ENCODE assay signal across 8 cellular contexts in genomic region chrX:155048997-155049619, GRCh38. TPM values are rescaled to one million over a fixed set of nuclear protein-coding genes. Genes with fewer than 3 reads are reported as not detected.
DNase-seq lines count a peak whose midpoint lies in the region; ATAC-seq, FAIRE-seq and TF ChIP-seq lines count a peak whose summit lies in the region.

No MANE protein-coding gene starts in this region.

- H2AFZ ChIP-seq in K562 (ENCODE audit: low read depth, low read length) = 0 out of 2 replicates have a peak overlapping the region, but pooled peaks have one; percentile 2

- CTCF ChIA-PET in CD8-positive, alpha-beta T cell (lab: Charles Lee) = interaction anchor here (0.6 to 2.2 kb wide), 5 partner anchors 8 to 70 kb away, joined by 3 to 9 read pairs (median 4); no protein-coding TSS in a partner anchor
- CTCF ChIA-PET in K562 (lab: Yijun Ruan, JAX; ENCODE audit: low intra/inter-chr PET ratio) = interaction anchor here (0.9 kb wide), 1 partner anchor 62 kb away, joined by 3 read pairs; no protein-coding TSS in a partner anchor

- no peak overlapping the region for H3K4me3 ChIP-seq in CD8-positive, alpha-beta T cell (ENCODE audit: low read depth, low read length)
- H3K4me3 ChIP-seq in K562 = no peak overlapping the region
- no peak overlapping the region for H3K4me3 ChIP-seq in kidney epithelial cell (ENCODE audit: low read depth, low read length)

- intact Hi-C loops in CD8-positive, alpha-beta T cell (cut with DNase I, micrococcal nuclease) = loop anchor here in 1 of 2 experiments (2.0 kb wide), 1 partner anchor 20 kb away; no protein-coding TSS in a partner anchor
- intact Hi-C loops in K562 (cut with micrococcal nuclease) = no loop called here

- no peak for TF ChIP-seq EP300 in K562 (IDR thresholded peaks at IDR 0.05; ENCODE audit: low read length)

- ATAC-seq in CD8-positive, alpha-beta T cell = peak; percentile 68
- ATAC-seq in K562 (peak; percentile 95), HG03457 (IDR thresholded peaks at IDR 0.05; ENCODE audit: unreplicated experiment) (no peak)
- ATAC-seq in stimulated activated naive CD8-positive, alpha-beta T cell treated with anti-CD3 and anti-CD28 coated beads, Interleukin-15, amount 100 ng/mL, for 72 hours = peak; percentile 60

- H3K9ac ChIP-seq in K562 (ENCODE audit: insufficient read depth in 1 of 2, low read depth in 2 of 2, low read length in 2 of 2) = no peak overlapping the region

- no peak overlapping the region for H3K27ac ChIP-seq in CD8-positive, alpha-beta T cell (ENCODE audit: low read depth, low read length)
- H3K27ac ChIP-seq in K562 (ENCODE audit: extremely low read depth, low read depth, low read length) = no peak overlapping the region

- no peaks in the 10 kb centered on the region for H3K9me3 Mint-ChIP-seq in CD8-positive, alpha-beta T cell
- no peaks in the 10 kb centered on the region for H3K9me3 Mint-ChIP-seq in stimulated activated naive CD8-positive, alpha-beta T cell treated with anti-CD3 and anti-CD28 coated beads, Interleukin-15, amount 100 ng/mL, for 72 hours

- DNase-seq in CD8-positive, alpha-beta T cell = peak in 6 of 7 experiments; percentile 12 to 55 (median 47)
- DNase-seq in HCEC 1CT (peak; percentile 46), SK-N-DZ (ENCODE audit: low spot score) (peak; percentile 24), K562 (ENCODE audit: extremely low read depth in 1 of 4, low spot score in 3 of 4) (peak; percentile 21 to 80 (median 42)), kidney epithelial cell (ENCODE audit: low read depth) (no peak), frontal cortex (ENCODE audit: low spot score in 2 of 2) (no peak)
- DNase-seq in stimulated activated naive CD8-positive, alpha-beta T cell treated with anti-CD3 and anti-CD28 coated beads, Interleukin-15, amount 100 ng/mL, for 72 hours = peak; percentile 29 to 33

- no peaks in the 10 kb centered on the region for H3K9me3 ChIP-seq in CD8-positive, alpha-beta T cell (ENCODE audit: low read length)
- H3K9me3 ChIP-seq in K562 (replicated peaks; ENCODE audit: control insufficient read depth, insufficient read depth, low read depth, low read length) = no peaks in the 10 kb centered on the region

- H3K9me1 ChIP-seq in K562 (ENCODE audit: control insufficient read depth, insufficient read depth, low read length) = no peaks in the 10 kb centered on the region

- H3K27me3 ChIP-seq in CD8-positive, alpha-beta T cell (ENCODE audit: insufficient read depth, low read length) = no peaks in the 10 kb centered on the region
- H3K27me3 ChIP-seq in K562 (ENCODE audit: control insufficient read depth in 2 of 2, insufficient read depth in 2 of 2, low read length in 2 of 2) = no peaks in the 10 kb centered on the region
- H3K27me3 ChIP-seq in kidney epithelial cell (ENCODE audit: control insufficient read depth, insufficient read depth, low read length) = no peaks in the 10 kb centered on the region

- H3K4me1 Mint-ChIP-seq in CD8-positive, alpha-beta T cell (ENCODE audit: low read depth) = peaks cover 31% of the 10 kb centered on the region
- peaks cover 47% of the 10 kb centered on the region for H3K4me1 Mint-ChIP-seq in stimulated activated naive CD8-positive, alpha-beta T cell treated with anti-CD3 and anti-CD28 coated beads, Interleukin-15, amount 100 ng/mL, for 72 hours

- peak; percentile 21 to 50; a peak in 3 of 4 replicates for TF ChIP-seq RAD21 in K562 (CRISPR knock-in tag; conservative IDR thresholded peaks at IDR 0.05 in 1 of 2, IDR thresholded peaks at IDR 0.05 in 1 of 2)

- H3K27me3 Mint-ChIP-seq in CD8-positive, alpha-beta T cell (ENCODE audit: low read depth) = no peaks in the 10 kb centered on the region
- H3K27me3 Mint-ChIP-seq in stimulated activated naive CD8-positive, alpha-beta T cell treated with anti-CD3 and anti-CD28 coated beads, Interleukin-15, amount 100 ng/mL, for 72 hours = no peaks in the 10 kb centered on the region

- H3K27ac Mint-ChIP-seq in CD8-positive, alpha-beta T cell = peak overlapping the region; percentile 55
- H3K27ac Mint-ChIP-seq in stimulated activated naive CD8-positive, alpha-beta T cell treated with anti-CD3 and anti-CD28 coated beads, Interleukin-15, amount 100 ng/mL, for 72 hours = peak overlapping the region in 1 of 2 donors; percentile 32

- in situ Hi-C loops in K562 (cut with MboI) = no loop called here

- 34% methylated on average over 8 of the region's 9 CpGs for WGBS in K562 (ENCODE audit: insufficient coverage, low coverage, missing lambda C conversion rate)

- POLR2A ChIA-PET in CD8-positive, alpha-beta T cell (lab: Charles Lee) = interaction anchor here (0.6 to 1.5 kb wide), 2 partner anchors 22 to 131 kb away, joined by 3 to 7 read pairs; partner anchors contain the start of gene FUNDC2
- POLR2A ChIA-PET in K562 (lab: Yijun Ruan, JAX) = interaction anchor here (1.4 kb wide), 1 partner anchor 23 kb away, joined by 3 read pairs; the partner anchor contains the start of gene BRCC3

- peak; percentile 85 for FAIRE-seq in K562 (lab: Jason Lieb, UNC)
- no peak for FAIRE-seq in frontal cortex (lab: Jason Lieb, UNC)

- peaks cover 60% of the 10 kb centered on the region for H3K36me3 Mint-ChIP-seq in CD8-positive, alpha-beta T cell

- no TSS peak for BruUV-seq in K562 (replicated peaks; lab: Mats Ljungman, UMichigan)

- TF ChIP-seq CTCF in CD8-positive, alpha-beta T cell (IDR thresholded peaks at IDR 0.05) = peak; percentile 50
- TF ChIP-seq CTCF in K562 (IDR thresholded peaks at IDR 0.05 in 2 of 3, conservative IDR thresholded peaks at IDR 0.05 in 1 of 3; ENCODE audit: insufficient read depth in 2 of 3, low read depth in 1 of 3, low read length in 3 of 3) (peak; percentile 75 to 87 (median 79)), kidney epithelial cell (IDR thresholded peaks at IDR 0.05; ENCODE audit: insufficient read depth, low read length, poor library complexity, severe bottlenecking) (peak; percentile 65)

- no peak overlapping the region for H3K4me3 Mint-ChIP-seq in CD8-positive, alpha-beta T cell
- no peak overlapping the region for H3K4me3 Mint-ChIP-seq in stimulated activated naive CD8-positive, alpha-beta T cell treated with anti-CD3 and anti-CD28 coated beads, Interleukin-15, amount 100 ng/mL, for 72 hours

- 0 out of 2 replicates have a peak, but pooled peaks cover 3% of the 10 kb centered on the region for H4K20me1 ChIP-seq in K562 (replicated peaks; ENCODE audit: control insufficient read depth, insufficient read depth, low read length)

- no peak overlapping the region for H3K4me2 ChIP-seq in K562 (ENCODE audit: insufficient read depth, low read length)

- H3K4me1 ChIP-seq in CD8-positive, alpha-beta T cell (ENCODE audit: insufficient read depth, low read length) = no peaks in the 10 kb centered on the region
- H3K4me1 ChIP-seq in K562 (replicated peaks in 1 of 2; ENCODE audit: control insufficient read depth in 2 of 2, insufficient read depth in 2 of 2, low read length in 2 of 2) = peaks cover 0 to 12% of the 10 kb centered on the region in 2 experiments; a peak in 2 of 5 replicates

- peaks cover 3% of the 10 kb centered on the region for H3K36me3 ChIP-seq in CD8-positive, alpha-beta T cell (ENCODE audit: insufficient read depth, low read length)
- peaks cover 31% of the 10 kb centered on the region; the same call in 2 of the 3 replicates for H3K36me3 ChIP-seq in K562 (ENCODE audit: control insufficient read depth, insufficient read depth, low read length)
- H3K36me3 ChIP-seq in kidney epithelial cell (ENCODE audit: control insufficient read depth, insufficient read depth, low read length) = no peaks in the 10 kb centered on the region

- peaks cover 18% of the 10 kb centered on the region; the same call in 2 of the 3 replicates for H3K79me2 ChIP-seq in K562 (ENCODE audit: control insufficient read depth, insufficient read depth, low read length)

- no peak for TF ChIP-seq POLR2A in K562 (conservative IDR thresholded peaks at IDR 0.05)

RNA-seq across cellular contexts. Expression of gene CMC4, which starts 21.8 kb away (rescaled TPM):
- total RNA-seq in CD8-positive, alpha-beta T cell = 1 to 10 TPM; 5.0 to 5.2 TPM
- 15.2 and 15.7 TPM in 2 replicates for polyA plus RNA-seq in SK-N-DZ (2014; cell fraction: cytosol; rRNA removed)
- 14.2 and 14.7 TPM in 2 replicates for polyA plus RNA-seq in SK-N-DZ (2014; cell fraction: nucleus; rRNA removed)
- total RNA-seq in K562 (2011; cell fraction: chromatin; rRNA removed; ENCODE audit: low replicate concordance) = 2.8 and 13.6 TPM in 2 replicates
- total RNA-seq in K562 (2011; cell fraction: nucleolus; rRNA removed) = 1.7 and 2.2 TPM in 2 replicates
- total RNA-seq in K562 (2011; cell fraction: nucleoplasm; rRNA removed) = 3.4 and 4.4 TPM in 2 replicates
- total RNA-seq in K562 (2014; rRNA removed) = 10.4 and 12.2 TPM in 2 replicates
- 8.0 and 9.1 TPM in 2 replicates for total RNA-seq in K562 (2014; rRNA removed; fragmentation: Illumina TruSeq; extraction: Trizol)
- total RNA-seq in K562 (2015; rRNA removed; fragmentation: Illumina TruSeq; extraction: Trizol) = 8.2 and 10.2 TPM in 2 replicates
- total RNA-seq in K562 (2021) = 5.3 and 5.4 TPM in 2 replicates
- 14.6 and 16.2 TPM in 2 replicates for polyA plus RNA-seq in K562 (2011; rRNA removed)
- polyA plus RNA-seq in K562 (2011; cell fraction: cytosol; rRNA removed) = 12.0 and 13.5 TPM in 2 replicates
- 11.0 and 15.3 TPM in 2 replicates for polyA plus RNA-seq in K562 (2011; cell fraction: nucleus; rRNA removed)
- 9.8 and 12.7 TPM in 2 replicates for polyA plus RNA-seq in K562 (2012)
- polyA plus RNA-seq in K562 (2014; fragmentation: Illumina TruSeq; extraction: Trizol) = 12.4 and 13.8 TPM in 2 replicates
- polyA plus RNA-seq in K562 (2014; fragmentation: Nextera tagmentation; extraction: Ambion mirVana) = 1 to 10 TPM; 3.5 to 6.3 TPM
- 16.9 and 19.8 TPM in 2 replicates for polyA plus RNA-seq in K562 (2014; rRNA removed)
- polyA minus RNA-seq in K562 (2011; rRNA and poly(A)+ RNA removed) = 4.2 and 6.3 TPM in 2 replicates
- 1.7 TPM in 1 of 2 replicates, not detected in the other for polyA minus RNA-seq in K562 (2011; cell fraction: cytosol; rRNA and poly(A)+ RNA removed)
- 1.9 and 5.8 TPM in 2 replicates for polyA minus RNA-seq in K562 (2011; cell fraction: nucleus; rRNA and poly(A)+ RNA removed)
- total RNA-seq in kidney epithelial cell = 10.5 and 12.2 TPM in 2 replicates
- 3.3 TPM for total RNA-seq in frontal cortex

RNA-seq across cellular contexts. Expression of gene MTCP1, which starts 21.8 kb away (rescaled TPM):
- total RNA-seq in CD8-positive, alpha-beta T cell = 10 to 100 TPM; 16.9 to 19.0 TPM
- polyA plus RNA-seq in SK-N-DZ (2014; cell fraction: cytosol; rRNA removed) = 2.6 and 3.5 TPM in 2 replicates
- 9.6 and 10.2 TPM in 2 replicates for polyA plus RNA-seq in SK-N-DZ (2014; cell fraction: nucleus; rRNA removed)
- total RNA-seq in K562 (2011; cell fraction: chromatin; rRNA removed; ENCODE audit: low replicate concordance) = 6.2 and 9.6 TPM in 2 replicates
- 6.0 and 8.0 TPM in 2 replicates for total RNA-seq in K562 (2011; cell fraction: nucleolus; rRNA removed)
- total RNA-seq in K562 (2011; cell fraction: nucleoplasm; rRNA removed) = 9.2 and 16.0 TPM in 2 replicates
- 19.1 and 28.0 TPM in 2 replicates for total RNA-seq in K562 (2014; rRNA removed)
- 24.2 and 27.1 TPM in 2 replicates for total RNA-seq in K562 (2014; rRNA removed; fragmentation: Illumina TruSeq; extraction: Trizol)
- total RNA-seq in K562 (2015; rRNA removed; fragmentation: Illumina TruSeq; extraction: Trizol) = 17.0 and 20.8 TPM in 2 replicates
- 22.9 and 27.6 TPM in 2 replicates for total RNA-seq in K562 (2021)
- 18.5 and 27.6 TPM in 2 replicates for polyA plus RNA-seq in K562 (2011; rRNA removed)
- polyA plus RNA-seq in K562 (2011; cell fraction: cytosol; rRNA removed) = 3.2 and 6.2 TPM in 2 replicates
- polyA plus RNA-seq in K562 (2011; cell fraction: nucleus; rRNA removed) = 28.8 and 30.6 TPM in 2 replicates
- 23.5 and 33.1 TPM in 2 replicates for polyA plus RNA-seq in K562 (2012)
- 16.0 and 20.0 TPM in 2 replicates for polyA plus RNA-seq in K562 (2014; fragmentation: Illumina TruSeq; extraction: Trizol)
- polyA plus RNA-seq in K562 (2014; fragmentation: Nextera tagmentation; extraction: Ambion mirVana) = 10 to 100 TPM; 12.7 to 20.9 TPM
- 18.5 and 25.0 TPM in 2 replicates for polyA plus RNA-seq in K562 (2014; rRNA removed)
- 8.8 and 15.1 TPM in 2 replicates for polyA minus RNA-seq in K562 (2011; rRNA and poly(A)+ RNA removed)
- polyA minus RNA-seq in K562 (2011; cell fraction: cytosol; rRNA and poly(A)+ RNA removed) = 5.2 and 10.8 TPM in 2 replicates
- 6.9 and 8.2 TPM in 2 replicates for polyA minus RNA-seq in K562 (2011; cell fraction: nucleus; rRNA and poly(A)+ RNA removed)
- total RNA-seq in kidney epithelial cell = 0.27 and 1.1 TPM in 2 replicates
- 10.2 TPM for total RNA-seq in frontal cortex

RNA-seq across cellular contexts. Expression of gene BRCC3, which starts 22.2 kb away (rescaled TPM):
- total RNA-seq in CD8-positive, alpha-beta T cell = 1 to 10 TPM; 8.9 to 9.6 TPM
- polyA plus RNA-seq in SK-N-DZ (2014; cell fraction: cytosol; rRNA removed) = 10.0 and 11.2 TPM in 2 replicates
- polyA plus RNA-seq in SK-N-DZ (2014; cell fraction: nucleus; rRNA removed) = 11.1 and 19.1 TPM in 2 replicates
- 18.6 and 34.1 TPM in 2 replicates for total RNA-seq in K562 (2011; cell fraction: chromatin; rRNA removed; ENCODE audit: low replicate concordance)
- total RNA-seq in K562 (2011; cell fraction: nucleolus; rRNA removed) = 11.5 and 15.3 TPM in 2 replicates
- total RNA-seq in K562 (2011; cell fraction: nucleoplasm; rRNA removed) = 17.7 and 18.2 TPM in 2 replicates
- total RNA-seq in K562 (2014; rRNA removed) = 9.6 and 14.2 TPM in 2 replicates
- total RNA-seq in K562 (2014; rRNA removed; fragmentation: Illumina TruSeq; extraction: Trizol) = 24.9 and 26.1 TPM in 2 replicates
- 24.9 and 26.7 TPM in 2 replicates for total RNA-seq in K562 (2015; rRNA removed; fragmentation: Illumina TruSeq; extraction: Trizol)
- 20.9 and 21.5 TPM in 2 replicates for total RNA-seq in K562 (2021)
- polyA plus RNA-seq in K562 (2011; rRNA removed) = 30.2 and 42.9 TPM in 2 replicates
- 17.1 and 20.2 TPM in 2 replicates for polyA plus RNA-seq in K562 (2011; cell fraction: cytosol; rRNA removed)
- polyA plus RNA-seq in K562 (2011; cell fraction: nucleus; rRNA removed) = 24.6 and 43.7 TPM in 2 replicates
- polyA plus RNA-seq in K562 (2012) = 16.2 and 27.1 TPM in 2 replicates
- polyA plus RNA-seq in K562 (2014; fragmentation: Illumina TruSeq; extraction: Trizol) = 25.1 and 33.5 TPM in 2 replicates
- polyA plus RNA-seq in K562 (2014; fragmentation: Nextera tagmentation; extraction: Ambion mirVana) = 10 to 100 TPM; 31.2 to 44.8 TPM
- 20.2 and 23.3 TPM in 2 replicates for polyA plus RNA-seq in K562 (2014; rRNA removed)
- polyA minus RNA-seq in K562 (2011; rRNA and poly(A)+ RNA removed) = 37.2 and 41.2 TPM in 2 replicates
- 10.4 and 15.8 TPM in 2 replicates for polyA minus RNA-seq in K562 (2011; cell fraction: cytosol; rRNA and poly(A)+ RNA removed)
- 18.8 and 20.1 TPM in 2 replicates for polyA minus RNA-seq in K562 (2011; cell fraction: nucleus; rRNA and poly(A)+ RNA removed)
- 10.8 and 11.8 TPM in 2 replicates for total RNA-seq in kidney epithelial cell
- 18.3 TPM for total RNA-seq in frontal cortex

RNA-seq across cellular contexts. Expression of gene FUNDC2, which starts 22.5 kb away (rescaled TPM):
- 10 to 100 TPM; 46.5 to 50.8 TPM for total RNA-seq in CD8-positive, alpha-beta T cell
- 113 and 129 TPM in 2 replicates for polyA plus RNA-seq in SK-N-DZ (2014; cell fraction: cytosol; rRNA removed)
- polyA plus RNA-seq in SK-N-DZ (2014; cell fraction: nucleus; rRNA removed) = 61.0 and 69.9 TPM in 2 replicates
- 19.4 and 29.9 TPM in 2 replicates for total RNA-seq in K562 (2011; cell fraction: chromatin; rRNA removed; ENCODE audit: low replicate concordance)
- total RNA-seq in K562 (2011; cell fraction: nucleolus; rRNA removed) = 10.5 and 15.9 TPM in 2 replicates
- total RNA-seq in K562 (2011; cell fraction: nucleoplasm; rRNA removed) = 31.0 and 39.1 TPM in 2 replicates
- total RNA-seq in K562 (2014; rRNA removed) = 50.3 and 50.6 TPM in 2 replicates
- total RNA-seq in K562 (2014; rRNA removed; fragmentation: Illumina TruSeq; extraction: Trizol) = 123 and 140 TPM in 2 replicates
- total RNA-seq in K562 (2015; rRNA removed; fragmentation: Illumina TruSeq; extraction: Trizol) = 90.4 and 98.8 TPM in 2 replicates
- total RNA-seq in K562 (2021) = 90.2 and 91.2 TPM in 2 replicates
- polyA plus RNA-seq in K562 (2011; rRNA removed) = 235 and 257 TPM in 2 replicates
- 140 and 220 TPM in 2 replicates for polyA plus RNA-seq in K562 (2011; cell fraction: cytosol; rRNA removed)
- polyA plus RNA-seq in K562 (2011; cell fraction: nucleus; rRNA removed) = 60.3 and 105 TPM in 2 replicates
- 96.4 and 113 TPM in 2 replicates for polyA plus RNA-seq in K562 (2012)
- 143 and 170 TPM in 2 replicates for polyA plus RNA-seq in K562 (2014; fragmentation: Illumina TruSeq; extraction: Trizol)
- 100 to 1,000 TPM; 146 to 185 TPM for polyA plus RNA-seq in K562 (2014; fragmentation: Nextera tagmentation; extraction: Ambion mirVana)
- 99.2 and 105 TPM in 2 replicates for polyA plus RNA-seq in K562 (2014; rRNA removed)
- polyA minus RNA-seq in K562 (2011; rRNA and poly(A)+ RNA removed) = 76.3 and 89.3 TPM in 2 replicates
- polyA minus RNA-seq in K562 (2011; cell fraction: cytosol; rRNA and poly(A)+ RNA removed) = 22.1 and 31.3 TPM in 2 replicates
- 14.8 and 25.5 TPM in 2 replicates for polyA minus RNA-seq in K562 (2011; cell fraction: nucleus; rRNA and poly(A)+ RNA removed)
- total RNA-seq in kidney epithelial cell = 29.9 and 43.7 TPM in 2 replicates
- total RNA-seq in frontal cortex = 28.9 TPM

RNA-seq across cellular contexts. Expression of gene F8, which starts 26.6 kb away (rescaled TPM):
- total RNA-seq in CD8-positive, alpha-beta T cell = 1 to 10 TPM; 1.0 to 1.1 TPM
- polyA plus RNA-seq in SK-N-DZ (2014; cell fraction: cytosol; rRNA removed) = 0.20 and 0.42 TPM in 2 replicates
- 0.07 and 0.88 TPM in 2 replicates for polyA plus RNA-seq in SK-N-DZ (2014; cell fraction: nucleus; rRNA removed)
- total RNA-seq in K562 (2011; cell fraction: chromatin; rRNA removed; ENCODE audit: low replicate concordance) = 1.9 and 2.1 TPM in 2 replicates
- 0.33 and 0.66 TPM in 2 replicates for total RNA-seq in K562 (2011; cell fraction: nucleolus; rRNA removed)
- 0.95 and 2.0 TPM in 2 replicates for total RNA-seq in K562 (2011; cell fraction: nucleoplasm; rRNA removed)
- total RNA-seq in K562 (2014; rRNA removed) = 0.59 and 1.3 TPM in 2 replicates
- total RNA-seq in K562 (2014; rRNA removed; fragmentation: Illumina TruSeq; extraction: Trizol) = 0.91 and 0.93 TPM in 2 replicates
- total RNA-seq in K562 (2015; rRNA removed; fragmentation: Illumina TruSeq; extraction: Trizol) = 1.7 and 2.2 TPM in 2 replicates
- total RNA-seq in K562 (2021) = 1.2 and 1.8 TPM in 2 replicates
- polyA plus RNA-seq in K562 (2011; rRNA removed) = 3.8 and 6.4 TPM in 2 replicates
- 1.4 and 2.9 TPM in 2 replicates for polyA plus RNA-seq in K562 (2011; cell fraction: cytosol; rRNA removed)
- 2.5 and 4.6 TPM in 2 replicates for polyA plus RNA-seq in K562 (2011; cell fraction: nucleus; rRNA removed)
- polyA plus RNA-seq in K562 (2012) = 2.8 and 5.7 TPM in 2 replicates
- polyA plus RNA-seq in K562 (2014; fragmentation: Illumina TruSeq; extraction: Trizol) = 0.78 and 0.95 TPM in 2 replicates
- polyA plus RNA-seq in K562 (2014; fragmentation: Nextera tagmentation; extraction: Ambion mirVana) = under 1 TPM; 0.80 to 0.91 TPM
- 0.12 and 0.41 TPM in 2 replicates for polyA plus RNA-seq in K562 (2014; rRNA removed)
- polyA minus RNA-seq in K562 (2011; rRNA and poly(A)+ RNA removed) = 4.3 and 17.2 TPM in 2 replicates
- 1.7 and 4.0 TPM in 2 replicates for polyA minus RNA-seq in K562 (2011; cell fraction: cytosol; rRNA and poly(A)+ RNA removed)
- 0.94 and 6.9 TPM in 2 replicates for polyA minus RNA-seq in K562 (2011; cell fraction: nucleus; rRNA and poly(A)+ RNA removed)
- total RNA-seq in kidney epithelial cell = 3.1 and 3.3 TPM in 2 replicates
- 6.1 TPM for total RNA-seq in frontal cortex

Comparison
In these comparisons a context has a peak if more than half of its experiments do, and no peak if none do; other contexts are left out.
1. DNase-seq: peak in CD8-positive, alpha-beta T cell (6 of 7), HCEC 1CT (single experiment), SK-N-DZ (single experiment), K562 (4 of 4) and stimulated activated naive CD8-positive, alpha-beta T cell treated with anti-CD3 and anti-CD28 coated beads, Interleukin-15, amount 100 ng/mL, for 72 hours (2 of 2); none in kidney epithelial cell (single experiment) and frontal cortex (0 of 2).
2. Peak in every context shown above with its lines, with median percentiles within 50 percentile points of each other: CTCF ChIP-seq.